ENCODE assay signal across 1 cellular context in genomic region chr2:163693484-163693883, GRCh38.
TF ChIP-seq lines count a peak whose summit lies in the region.

No MANE protein-coding gene starts in this region.

TF ChIP-seq in GM23338, 12 proteins besides CTCF, POLR2A, EP300 and RAD21 (continued from another document):
- TF ChIP-seq POLR2AphosphoS5 (IDR thresholded peaks at IDR 0.05; ENCODE audit: low read depth): no peak
- TF ChIP-seq REST (IDR thresholded peaks at IDR 0.05; ENCODE audit: unreplicated experiment): no peak
- TF ChIP-seq ETS1 (IDR thresholded peaks at IDR 0.05): no peak
- TF ChIP-seq EZH2 (IDR thresholded peaks at IDR 0.05; ENCODE audit: low read depth, unreplicated experiment): no peak
- no peak for TF ChIP-seq JUNB (IDR thresholded peaks at IDR 0.05; ENCODE audit: unreplicated experiment)
- TF ChIP-seq CREB1 (CRISPR knock-in tag; IDR thresholded peaks at IDR 0.05; ENCODE audit: low read depth): no peak
